Comparison of ENCODE assay signal across 12 cellular contexts in the genomic region with DNA sequence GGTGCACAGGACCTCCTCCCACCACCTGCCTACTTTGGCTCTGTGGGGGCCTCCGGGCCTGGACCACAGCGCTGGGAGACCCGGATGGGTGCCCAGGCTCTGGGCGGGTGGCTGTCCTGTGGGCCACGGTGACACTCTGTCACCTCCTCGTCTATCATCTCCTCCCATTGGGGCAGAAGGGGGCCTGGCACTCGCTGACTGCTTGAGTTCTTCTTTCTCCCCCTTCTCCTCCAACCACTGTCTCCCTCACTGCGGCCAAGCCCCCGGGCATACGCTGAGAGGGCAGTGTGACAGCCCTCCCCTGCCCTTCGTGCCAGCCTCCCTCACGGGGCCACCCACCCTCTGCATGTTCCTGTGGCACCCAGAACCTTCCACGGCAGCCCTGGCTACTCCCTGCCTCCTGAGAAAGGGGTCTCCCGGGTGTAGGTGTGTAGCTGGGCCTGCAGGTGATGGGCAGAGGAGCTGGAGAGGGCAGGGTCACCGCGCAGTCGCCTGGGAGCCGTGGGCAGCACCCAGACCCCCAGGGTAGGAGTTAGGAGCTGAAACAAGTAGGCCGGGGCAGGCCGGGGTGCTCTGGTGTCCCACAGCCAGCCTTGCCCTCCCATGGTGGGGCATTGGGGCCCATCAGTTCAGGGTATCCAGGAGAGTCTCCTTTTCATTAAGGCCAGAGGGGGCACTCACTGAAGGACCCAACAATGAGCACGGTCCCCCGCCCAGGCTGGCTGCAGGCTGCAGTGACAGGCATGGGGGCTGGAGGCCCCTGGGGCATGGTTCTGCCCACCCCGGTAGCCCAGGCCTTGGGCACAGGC. TPM values are rescaled to one million over a fixed set of nuclear protein-coding genes. Genes with fewer than 3 reads are reported as not detected.
A peak's percentile ranks its signal among the peaks of the same experiment; 100 is the strongest.
DNase-seq lines count a peak whose midpoint lies in the region; ATAC-seq and TF ChIP-seq lines count a peak whose summit lies in the region.
"Had no signal": no experiment of that assay in that cellular context is flagged by ENCODE, and none has a peak within 500 bp of the region (broad histone marks: within the 10 kb centered on the region; RNA-seq: fewer than 3 reads in every experiment).

No MANE protein-coding gene starts in this region.

- no peaks in the 10 kb centered on the region for H3K9me2 ChIP-seq in MM.1S (replicated peaks; ENCODE audit: insufficient read depth, low read length)

- H3K27me3 Mint-ChIP-seq in stimulated activated naive CD8-positive, alpha-beta T cell treated with anti-CD3 and anti-CD28 coated beads, Interleukin-15, amount 100 ng/mL, for 72 hours: no peaks in the 10 kb centered on the region
- H3K27me3 Mint-ChIP-seq in activated T-helper 17 cell treated with anti-CD3 and anti-CD28 coated beads, Interleukin-2, amount 50 U/mL, for 72 hours: no peaks in the 10 kb centered on the region
- H3K27me3 Mint-ChIP-seq: CD8-positive, alpha-beta memory T cell had no signal

- DNase-seq in stimulated activated naive CD8-positive, alpha-beta T cell treated with anti-CD3 and anti-CD28 coated beads, Interleukin-15, amount 100 ng/mL, for 72 hours: no peak
- no peak for DNase-seq in stimulated activated naive CD8-positive, alpha-beta T cell treated with anti-CD3 and anti-CD28 coated beads, Interleukin-15, Interleukin-2, amounts not matched to agents 100 U/mL and 50 U/mL, for 24 hours
- peak; percentile 43 for DNase-seq in lower lobe of right lung
- DNase-seq in upper lobe of right lung: peak; percentile 60
- no peak for DNase-seq in colonic mucosa
- no peak for DNase-seq in NCI-H748 (lab: John Stamatoyannopoulos, UW; ENCODE audit: unreplicated experiment)
- DNase-seq in MM.1S: no peak
- DNase-seq: NCI-H2081 treated with DMSO at 0.1 percent for 48 hours, NCI-H345, NCI-H774 had no signal

- no peaks in the 10 kb centered on the region for H3K36me3 ChIP-seq in lower lobe of right lung
- no peaks in the 10 kb centered on the region for H3K36me3 ChIP-seq in upper lobe of right lung
- H3K36me3 ChIP-seq in colonic mucosa: no peaks in the 10 kb centered on the region
- H3K36me3 ChIP-seq in MM.1S (replicated peaks; ENCODE audit: insufficient read depth, low read length): no peaks in the 10 kb centered on the region

- H3F3A ChIP-seq in MM.1S (ENCODE audit: insufficient read depth, low read length): no peaks in the 10 kb centered on the region

- ATAC-seq in stimulated activated naive CD8-positive, alpha-beta T cell treated with anti-CD3 and anti-CD28 coated beads, Interleukin-15, amount 100 ng/mL, for 72 hours: peak; percentile 11
- ATAC-seq in stimulated activated naive CD8-positive, alpha-beta T cell treated with anti-CD3 and anti-CD28 coated beads, Interleukin-15, Interleukin-2, amounts not matched to agents 100 U/mL and 50 U/mL, for 24 hours: no peak
- ATAC-seq in activated T-helper 17 cell treated with anti-CD3 and anti-CD28 coated beads, Interleukin-2, amount 50 U/mL, for 72 hours (replicated peaks): peak; percentile 23
- ATAC-seq in lower lobe of right lung (peak in 1 of 2 donors; percentile 13), upper lobe of right lung (no peak)

- H3K27me3 ChIP-seq in lower lobe of right lung (ENCODE audit: low read depth): no peaks in the 10 kb centered on the region
- H3K27me3 ChIP-seq in upper lobe of right lung: no peaks in the 10 kb centered on the region
- no peaks in the 10 kb centered on the region for H3K27me3 ChIP-seq in colonic mucosa
- no peaks in the 10 kb centered on the region for H3K27me3 ChIP-seq in MM.1S (replicated peaks; ENCODE audit: insufficient read depth, low read length)

- intact Hi-C loops in lower lobe of right lung (cut with DNase I): no loop called here
- intact Hi-C loops in upper lobe of right lung (cut with DNase I): no loop called here
- intact Hi-C loops in colonic mucosa (cut with DNase I): loop anchor here (5.0 kb wide), 1 partner anchor 66 kb away; a partner anchor contains a TSS

- H3K9ac ChIP-seq in colonic mucosa (ENCODE audit: low read depth in 2 of 2, low read length in 2 of 2): no peak overlapping the region
- no peak overlapping the region for H3K9ac ChIP-seq in MM.1S (ENCODE audit: low read length)

- no peak overlapping the region for H3K4me3 Mint-ChIP-seq in stimulated activated naive CD8-positive, alpha-beta T cell treated with anti-CD3 and anti-CD28 coated beads, Interleukin-15, amount 100 ng/mL, for 72 hours
- H3K4me3 Mint-ChIP-seq in activated T-helper 17 cell treated with anti-CD3 and anti-CD28 coated beads, Interleukin-2, amount 50 U/mL, for 72 hours: no peak overlapping the region
- H3K4me3 Mint-ChIP-seq: CD8-positive, alpha-beta memory T cell had no signal

- H3K4me1 Mint-ChIP-seq in stimulated activated naive CD8-positive, alpha-beta T cell treated with anti-CD3 and anti-CD28 coated beads, Interleukin-15, amount 100 ng/mL, for 72 hours: peaks cover 10% of the 10 kb centered on the region
- H3K4me1 Mint-ChIP-seq in activated T-helper 17 cell treated with anti-CD3 and anti-CD28 coated beads, Interleukin-2, amount 50 U/mL, for 72 hours: no peaks in the 10 kb centered on the region

- H3K27ac Mint-ChIP-seq in stimulated activated naive CD8-positive, alpha-beta T cell treated with anti-CD3 and anti-CD28 coated beads, Interleukin-15, amount 100 ng/mL, for 72 hours: no peak overlapping the region
- H3K27ac Mint-ChIP-seq in activated T-helper 17 cell treated with anti-CD3 and anti-CD28 coated beads, Interleukin-2, amount 50 U/mL, for 72 hours: no peak overlapping the region

- no peaks in the 10 kb centered on the region for H3K9me3 Mint-ChIP-seq in stimulated activated naive CD8-positive, alpha-beta T cell treated with anti-CD3 and anti-CD28 coated beads, Interleukin-15, amount 100 ng/mL, for 72 hours
- no peaks in the 10 kb centered on the region for H3K9me3 Mint-ChIP-seq in activated T-helper 17 cell treated with anti-CD3 and anti-CD28 coated beads, Interleukin-2, amount 50 U/mL, for 72 hours
- H3K9me3 Mint-ChIP-seq: CD8-positive, alpha-beta memory T cell had no signal

- H2AFZ ChIP-seq in MM.1S (ENCODE audit: low read length): no peak overlapping the region

- H3K27ac ChIP-seq in lower lobe of right lung (no peak overlapping the region), upper lobe of right lung (no peak overlapping the region), colonic mucosa (no peak overlapping the region), MM.1S (ENCODE audit: low read length) (no peak overlapping the region)

- H3K36me3 Mint-ChIP-seq in activated T-helper 17 cell treated with anti-CD3 and anti-CD28 coated beads, Interleukin-2, amount 50 U/mL, for 72 hours (ENCODE audit: low read depth): no peaks in the 10 kb centered on the region
- H3K36me3 Mint-ChIP-seq: CD8-positive, alpha-beta memory T cell had no signal

- H3K9me3 ChIP-seq in lower lobe of right lung (no peaks in the 10 kb centered on the region), upper lobe of right lung (no peaks in the 10 kb centered on the region), colonic mucosa (no peaks in the 10 kb centered on the region), MM.1S (replicated peaks; ENCODE audit: insufficient read depth, low read length) (no peaks in the 10 kb centered on the region)

- H3K4me1 ChIP-seq in lower lobe of right lung (no peaks in the 10 kb centered on the region), upper lobe of right lung (no peaks in the 10 kb centered on the region), colonic mucosa (no peaks in the 10 kb centered on the region), MM.1S (ENCODE audit: low read length) (no peaks in the 10 kb centered on the region)

- no peaks in the 10 kb centered on the region for H3K79me2 ChIP-seq in MM.1S (ENCODE audit: low read length)

- H3K4me2 ChIP-seq in MM.1S (ENCODE audit: low read depth, low read length): no peak overlapping the region

- H4K20me1 ChIP-seq in MM.1S (ENCODE audit: insufficient read depth, low read length): 0 out of 2 replicates have a peak, but pooled peaks cover 3% of the 10 kb centered on the region

- H3K4me3 ChIP-seq in lower lobe of right lung (no peak overlapping the region), upper lobe of right lung (no peak overlapping the region), colonic mucosa (no peak overlapping the region), MM.1S (ENCODE audit: low read length) (no peak overlapping the region)

- TF ChIP-seq CTCF in lower lobe of right lung (IDR thresholded peaks at IDR 0.05): no peak
- no peak for TF ChIP-seq CTCF in upper lobe of right lung (IDR thresholded peaks at IDR 0.05)
- no peak for TF ChIP-seq CTCF in colonic mucosa (IDR thresholded peaks at IDR 0.05)
- no peak for TF ChIP-seq CTCF in MM.1S (IDR thresholded peaks at IDR 0.05; ENCODE audit: low read length)

RNA-seq across cellular contexts. Expression of a gene that starts 9.2 kb away (rescaled TPM):
- 100 to 1,000 TPM; 288 to 364 TPM for total RNA-seq in activated T-helper 17 cell treated with anti-CD3 and anti-CD28 coated beads, Interleukin-2, amount 50 U/mL, for 72 hours
- total RNA-seq in lower lobe of right lung: 368 TPM
- total RNA-seq in upper lobe of right lung: 397 TPM
- 100 to 1,000 TPM; 522 to 586 TPM for total RNA-seq in colonic mucosa

RNA-seq across cellular contexts. Expression of a gene that starts 29.9 kb away (rescaled TPM):
- total RNA-seq in activated T-helper 17 cell treated with anti-CD3 and anti-CD28 coated beads, Interleukin-2, amount 50 U/mL, for 72 hours: 10 to 100 TPM; 18.3 TPM
- total RNA-seq in lower lobe of right lung: 12.4 TPM
- 12.5 TPM for total RNA-seq in upper lobe of right lung
- 10 to 100 TPM; 14.9 to 26.4 TPM for total RNA-seq in colonic mucosa

RNA-seq across cellular contexts. Expression of a gene that starts 35.8 kb away (rescaled TPM):
- 10 to 100 TPM; 42.3 to 48.6 TPM for total RNA-seq in activated T-helper 17 cell treated with anti-CD3 and anti-CD28 coated beads, Interleukin-2, amount 50 U/mL, for 72 hours
- total RNA-seq in lower lobe of right lung (43.6 TPM), upper lobe of right lung (39.9 TPM), colonic mucosa (10 to 100 TPM; 33.0 to 60.7 TPM)

Comparison
In these comparisons a context has a peak if more than half of its experiments do, and no peak if none do; other contexts are left out.
1. ATAC-seq: peak in stimulated activated naive CD8-positive, alpha-beta T cell treated with anti-CD3 and anti-CD28 coated beads, Interleukin-15, amount 100 ng/mL, for 72 hours (single experiment) and activated T-helper 17 cell treated with anti-CD3 and anti-CD28 coated beads, Interleukin-2, amount 50 U/mL, for 72 hours (single experiment); none in stimulated activated naive CD8-positive, alpha-beta T cell treated with anti-CD3 and anti-CD28 coated beads, Interleukin-15, Interleukin-2, amounts not matched to agents 100 U/mL and 50 U/mL, for 24 hours (single experiment) and upper lobe of right lung (single experiment).
2. DNase-seq: peak in lower lobe of right lung (single experiment) and upper lobe of right lung (single experiment); none in stimulated activated naive CD8-positive, alpha-beta T cell treated with anti-CD3 and anti-CD28 coated beads, Interleukin-15, amount 100 ng/mL, for 72 hours (0 of 2), stimulated activated naive CD8-positive, alpha-beta T cell treated with anti-CD3 and anti-CD28 coated beads, Interleukin-15, Interleukin-2, amounts not matched to agents 100 U/mL and 50 U/mL, for 24 hours (single experiment), colonic mucosa (single experiment), NCI-H748 (single experiment) and MM.1S (single experiment).